ENCODE assay signal across 11 cellular contexts in the genomic region with DNA sequence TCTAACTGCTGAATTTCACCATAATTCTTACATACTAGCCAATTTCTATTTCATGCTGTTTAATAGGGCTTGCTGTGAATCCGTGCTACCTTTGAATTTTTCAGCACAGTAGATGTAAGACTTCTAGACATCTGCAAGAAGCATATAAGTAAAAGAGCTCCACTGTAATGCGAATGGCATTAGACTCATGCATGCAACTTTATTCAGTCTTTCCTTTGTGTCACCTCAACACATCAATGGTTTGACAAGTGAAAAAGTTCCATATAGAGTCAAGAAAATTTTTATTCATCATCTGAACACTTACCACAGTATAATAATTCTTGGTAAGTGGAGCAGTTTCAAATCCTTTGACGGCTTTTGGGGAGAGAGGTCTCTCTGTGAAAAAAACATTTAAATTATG.
"Had no signal": no experiment of that assay in that cellular context is flagged by ENCODE, and none has a peak within 500 bp of the region (broad histone marks: within the 10 kb centered on the region; RNA-seq: fewer than 3 reads in every experiment).

No MANE protein-coding gene starts in this region.

- H3K27me3 Mint-ChIP-seq: activated CD4-positive, alpha-beta T cell treated with anti-CD3 and anti-CD28 coated beads, Interleukin-2, amount 10 ng/mL, durations not matched to agents 7 days and 5 days; brain; naive thymus-derived CD4-positive, alpha-beta T cell; stimulated activated naive B cell treated with anti-CD40 and anti-IgM and Interleukin-4, amounts not matched to agents 10 μg/mL and 1 μg/mL and 100 μg/mL, for 72 hours had no signal

- ATAC-seq: esophagus mucosa; left colon; naive thymus-derived CD4-positive, alpha-beta T cell; stimulated activated naive B cell treated with anti-CD40 and anti-IgM and Interleukin-4, amounts not matched to agents 10 μg/mL and 1 μg/mL and 100 μg/mL, for 72 hours had no signal

- H3K4me1 Mint-ChIP-seq: brain had no signal

- H3K9me3 Mint-ChIP-seq: activated CD4-positive, alpha-beta T cell treated with anti-CD3 and anti-CD28 coated beads, Interleukin-2, amount 10 ng/mL, durations not matched to agents 7 days and 5 days; immature natural killer cell; stimulated activated naive B cell treated with anti-CD40 and anti-IgM and Interleukin-4, amounts not matched to agents 10 μg/mL and 1 μg/mL and 100 μg/mL, for 72 hours had no signal

- H3K36me3 Mint-ChIP-seq: brain had no signal

- H3K4me3 Mint-ChIP-seq: activated CD4-positive, alpha-beta T cell treated with anti-CD3 and anti-CD28 coated beads, Interleukin-2, amount 10 ng/mL, durations not matched to agents 7 days and 5 days; brain; immature natural killer cell; stimulated activated naive B cell treated with anti-CD40 and anti-IgM and Interleukin-4, amounts not matched to agents 10 μg/mL and 1 μg/mL and 100 μg/mL, for 72 hours had no signal

- H3K9me3 ChIP-seq: right atrium auricular region, upper lobe of left lung had no signal

- DNase-seq: activated CD4-positive, alpha-beta T cell treated with anti-CD3 and anti-CD28 coated beads, Interleukin-2, amount 10 ng/mL, durations not matched to agents 7 days and 5 days; activated effector memory CD4-positive, alpha-beta T cell treated with Interleukin-2 at 50 U/mL for 16 hours; immature natural killer cell; left colon; mammary epithelial cell; naive thymus-derived CD4-positive, alpha-beta T cell; stimulated activated naive B cell treated with anti-CD40 and anti-IgM and Interleukin-4, amounts not matched to agents 10 μg/mL and 1 μg/mL and 100 μg/mL, for 72 hours; upper lobe of left lung had no signal

- H3K27ac Mint-ChIP-seq: brain; stimulated activated naive B cell treated with anti-CD40 and anti-IgM and Interleukin-4, amounts not matched to agents 10 μg/mL and 1 μg/mL and 100 μg/mL, for 72 hours had no signal
